Comparison of ENCODE assay signal across 12 cellular contexts in the genomic region with DNA sequence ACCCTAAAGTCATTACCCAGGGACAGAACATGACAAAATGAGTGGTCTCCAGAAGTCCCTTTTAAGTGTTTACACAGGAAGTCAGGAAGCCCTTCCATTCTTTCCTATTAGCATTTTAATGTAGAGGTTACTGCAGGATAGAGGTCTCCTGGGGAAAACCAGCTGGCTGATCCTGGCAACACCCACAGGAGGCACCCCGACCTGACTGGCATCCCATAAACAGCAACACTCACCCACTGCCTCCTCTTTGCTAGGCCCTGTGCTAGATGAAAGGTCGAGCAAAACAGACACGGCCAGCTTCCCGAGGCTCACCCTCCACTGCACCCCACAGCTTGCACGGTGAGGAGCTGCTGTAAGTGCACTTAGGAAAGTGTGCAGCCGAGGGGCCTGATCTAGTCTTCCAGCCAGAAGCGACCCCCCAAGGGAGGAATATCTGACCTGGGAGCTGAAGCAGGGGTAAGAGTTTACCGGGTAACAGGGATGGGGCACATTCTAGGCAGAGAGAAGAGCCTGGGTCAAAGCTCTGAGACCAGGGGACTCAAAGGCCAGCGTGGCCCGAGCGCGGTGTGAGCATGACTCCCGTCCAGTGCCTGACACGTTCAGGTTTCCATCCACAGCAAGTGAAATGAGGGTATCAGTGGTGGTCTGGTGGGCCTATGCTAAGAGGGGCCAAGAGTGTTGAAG. TPM values are rescaled to one million over a fixed set of nuclear protein-coding genes. Genes with fewer than 3 reads are reported as not detected.
DNase-seq lines count a peak whose midpoint lies in the region; ATAC-seq, FAIRE-seq and TF ChIP-seq lines count a peak whose summit lies in the region.
"Had no signal": no experiment of that assay in that cellular context is flagged by ENCODE, and none has a peak within 500 bp of the region (broad histone marks: within the 10 kb centered on the region; RNA-seq: fewer than 3 reads in every experiment).

No MANE protein-coding gene starts in this region.

- TF ChIP-seq RAD21 in K562 (CRISPR knock-in tag; conservative IDR thresholded peaks at IDR 0.05 in 1 of 2, IDR thresholded peaks at IDR 0.05 in 1 of 2), result no peak

- H3K27me3 ChIP-seq in K562 (ENCODE audit: control insufficient read depth in 2 of 2, insufficient read depth in 2 of 2, low read length in 2 of 2) (no peaks in the 10 kb centered on the region), transverse colon (no peaks in the 10 kb centered on the region)
- H3K27me3 ChIP-seq: right lobe of liver, vagina had no signal

- no peaks in the 10 kb centered on the region for H3K9me1 ChIP-seq in K562 (ENCODE audit: control insufficient read depth, insufficient read depth, low read length)

- DNase-seq in DMS153 treated with DMSO at 0.1 percent for 48 hours (lab: John Stamatoyannopoulos, UW; ENCODE audit: unreplicated experiment), result peak; percentile 18
- DNase-seq in NCI-H2029 (lab: John Stamatoyannopoulos, UW), result peak; percentile 36
- DNase-seq in K562 (ENCODE audit: extremely low read depth in 1 of 4, low spot score in 3 of 4), result no peak
- no peak for DNase-seq in G401 (ENCODE audit: low spot score)
- no peak for DNase-seq in transverse colon
- DNase-seq in GF-D8 (lab: John Stamatoyannopoulos, UW), result no peak
- DNase-seq: NCI-H1694, right lobe of liver had no signal

- H3K4me1 Mint-ChIP-seq in nephron, result peaks cover 14% of the 10 kb centered on the region

- H3K4me3 Mint-ChIP-seq in nephron, result no peak overlapping the region

- 83% methylated on average over 14 of the region's 14 CpGs for WGBS in K562 (ENCODE audit: insufficient coverage, low coverage, missing lambda C conversion rate)
- WGBS in transverse colon (ENCODE audit: low coverage in 1 of 2), 2 donors, result 75% methylated on average over 13 of the region's 14 CpGs; no CpG with 5 or more reads in 1 of the 2 donors

- no TSS peak for BruUV-seq in K562 (replicated peaks; lab: Mats Ljungman, UMichigan)

- H3K9me3 ChIP-seq in K562 (replicated peaks; ENCODE audit: control insufficient read depth, insufficient read depth, low read depth, low read length) (no peaks in the 10 kb centered on the region), transverse colon (no peaks in the 10 kb centered on the region)
- H3K9me3 ChIP-seq: right lobe of liver, vagina had no signal

- H3K36me3 ChIP-seq in K562 (ENCODE audit: control insufficient read depth, insufficient read depth, low read length) (peaks cover 44% of the 10 kb centered on the region), transverse colon (peaks cover 0 to 11% (median 5%) of the 10 kb centered on the region in 4 donors)

- H3K4me1 ChIP-seq in K562 (replicated peaks in 1 of 2; ENCODE audit: control insufficient read depth in 2 of 2, insufficient read depth in 2 of 2, low read length in 2 of 2) (peaks cover 0 to 30% of the 10 kb centered on the region in 2 experiments; a peak in 3 of 5 replicates), transverse colon (peaks cover 0 to 21% (median 9%) of the 10 kb centered on the region in 4 donors)

- ATAC-seq in K562, result no peak

- H3K4me3 ChIP-seq in K562, result no peak overlapping the region
- no peak overlapping the region for H3K4me3 ChIP-seq in transverse colon
- H3K4me3 ChIP-seq: right lobe of liver, vagina had no signal

- intact Hi-C loops in K562 (cut with micrococcal nuclease) (loop anchor here (2.0 kb wide), 3 partner anchors 75 to 423 kb away; partner anchors contain the start of gene TFCP2), transverse colon (cut with DNase I; ENCODE audit: low total_unique reads) (no loop called here)

- in situ Hi-C loops in K562 (cut with MboI) (no loop called here), G401 (cut with HindIII; ENCODE audit: low sequenced_read_pairs) (no loop called here), transverse colon (cut with MboI; ENCODE audit: low pct_ligation_motif_present in 1 of 4, low pct_unique_long_range_greater_than_20kb in 1 of 4, low sequenced_read_pairs in 3 of 4) (no loop called here)

- TF ChIP-seq EP300 in K562 (IDR thresholded peaks at IDR 0.05; ENCODE audit: low read length) (no peak), transverse colon (IDR thresholded peaks at IDR 0.05; ENCODE audit: low read depth) (no peak)

- TF ChIP-seq POLR2A in K562 (conservative IDR thresholded peaks at IDR 0.05), result no peak
- no peak for TF ChIP-seq POLR2A in transverse colon (IDR thresholded peaks at IDR 0.05)

- no peak overlapping the region; the same call in 1 of the 2 replicates for H3K4me2 ChIP-seq in K562 (ENCODE audit: insufficient read depth, low read length)

- POLR2A ChIA-PET in K562 (lab: Yijun Ruan, JAX), result no interaction called here

- H3K27ac ChIP-seq in K562 (ENCODE audit: extremely low read depth, low read depth, low read length), result peak overlapping the region; percentile 76
- no peak overlapping the region for H3K27ac ChIP-seq in transverse colon
- H3K27ac ChIP-seq: right lobe of liver, vagina had no signal

- no peak overlapping the region for H2AFZ ChIP-seq in K562 (ENCODE audit: low read depth, low read length)

- peak overlapping the region; percentile 26 to 77 (median 36) for H3K27ac Mint-ChIP-seq in nephron

- peaks cover 18% of the 10 kb centered on the region for H3K36me3 Mint-ChIP-seq in nephron (ENCODE audit: low read depth)

- no peak for TF ChIP-seq CTCF in K562 (IDR thresholded peaks at IDR 0.05 in 2 of 3, conservative IDR thresholded peaks at IDR 0.05 in 1 of 3; ENCODE audit: insufficient read depth in 2 of 3, low read depth in 1 of 3, low read length in 3 of 3)
- no peak for TF ChIP-seq CTCF in nephron (IDR thresholded peaks at IDR 0.05; ENCODE audit: unreplicated experiment in 3 of 3)
- no peak for TF ChIP-seq CTCF in transverse colon (IDR thresholded peaks at IDR 0.05)

- H3K9me3 Mint-ChIP-seq in nephron, result no peaks in the 10 kb centered on the region
- H3K9me3 Mint-ChIP-seq: activated naive CD4-positive, alpha-beta T cell treated with anti-CD3 and anti-CD28 coated beads, Interleukin-2, amount 50 U/mL, for 72 hours had no signal

- H3K9ac ChIP-seq in K562 (ENCODE audit: insufficient read depth in 1 of 2, low read depth in 2 of 2, low read length in 2 of 2), result peak overlapping the region; percentile 6 to 44; a peak in 1 of 4 replicates

- H3K79me2 ChIP-seq in K562 (ENCODE audit: control insufficient read depth, insufficient read depth, low read length), result peaks cover 7% of the 10 kb centered on the region; the same call in 1 of the 3 replicates

- FAIRE-seq in K562 (lab: Jason Lieb, UNC), result no peak
- FAIRE-seq: GM18507 had no signal

- CTCF ChIA-PET in K562 (lab: Yijun Ruan, JAX; ENCODE audit: low intra/inter-chr PET ratio), result interaction anchor here (0.8 kb wide), 1 partner anchor 200 kb away, joined by 4 read pairs; the partner anchor contains the start of gene LETMD1

- H3K27me3 Mint-ChIP-seq in nephron (ENCODE audit: low read depth), result no peaks in the 10 kb centered on the region

- H4K20me1 ChIP-seq in K562 (replicated peaks; ENCODE audit: control insufficient read depth, insufficient read depth, low read length), result no peaks in the 10 kb centered on the region

RNA-seq across cellular contexts. Expression of gene DAZAP2, which starts 9.0 kb away (rescaled TPM):
- total RNA-seq in K562 (2011; cell fraction: chromatin; rRNA removed; ENCODE audit: low replicate concordance), result 65.3 and 70.8 TPM in 2 replicates
- 50.3 and 56.7 TPM in 2 replicates for total RNA-seq in K562 (2011; cell fraction: nucleolus; rRNA removed)
- total RNA-seq in K562 (2011; cell fraction: nucleoplasm; rRNA removed), result 71.7 and 79.8 TPM in 2 replicates
- total RNA-seq in K562 (2014; rRNA removed), result 111 and 116 TPM in 2 replicates
- total RNA-seq in K562 (2014; rRNA removed; fragmentation: Illumina TruSeq; extraction: Trizol), result 144 and 149 TPM in 2 replicates
- total RNA-seq in K562 (2015; rRNA removed; fragmentation: Illumina TruSeq; extraction: Trizol), result 194 and 195 TPM in 2 replicates
- total RNA-seq in K562 (2021), result 129 and 132 TPM in 2 replicates
- polyA plus RNA-seq in K562 (2011; rRNA removed), result 329 and 342 TPM in 2 replicates
- polyA plus RNA-seq in K562 (2011; cell fraction: cytosol; rRNA removed), result 426 and 578 TPM in 2 replicates
- 135 and 184 TPM in 2 replicates for polyA plus RNA-seq in K562 (2011; cell fraction: nucleus; rRNA removed)
- 215 and 432 TPM in 2 replicates for polyA plus RNA-seq in K562 (2012)
- polyA plus RNA-seq in K562 (2014; fragmentation: Illumina TruSeq; extraction: Trizol), result 276 and 289 TPM in 2 replicates
- polyA plus RNA-seq in K562 (2014; fragmentation: Nextera tagmentation; extraction: Ambion mirVana), result 100 to 1,000 TPM; 364 to 668 TPM
- 227 and 282 TPM in 2 replicates for polyA plus RNA-seq in K562 (2014; rRNA removed)
- polyA minus RNA-seq in K562 (2011; rRNA and poly(A)+ RNA removed), result 188 and 248 TPM in 2 replicates
- polyA minus RNA-seq in K562 (2011; cell fraction: cytosol; rRNA and poly(A)+ RNA removed), result 112 and 122 TPM in 2 replicates
- polyA minus RNA-seq in K562 (2011; cell fraction: nucleus; rRNA and poly(A)+ RNA removed), result 28.7 and 52.4 TPM in 2 replicates
- total RNA-seq in G401 (2014; rRNA removed; shearing (Covaris generic)), result 88.8 and 94.2 TPM in 2 replicates
- 100 to 1,000 TPM; 106 to 429 (median 233) TPM for total RNA-seq in transverse colon

RNA-seq across cellular contexts. Expression of gene SMAGP, which starts 22.6 kb away (rescaled TPM):
- 33.1 and 42.1 TPM in 2 replicates for total RNA-seq in K562 (2011; cell fraction: chromatin; rRNA removed; ENCODE audit: low replicate concordance)
- total RNA-seq in K562 (2011; cell fraction: nucleolus; rRNA removed), result 28.7 and 34.4 TPM in 2 replicates
- total RNA-seq in K562 (2011; cell fraction: nucleoplasm; rRNA removed), result 43.1 and 65.2 TPM in 2 replicates
- 23.1 and 26.4 TPM in 2 replicates for total RNA-seq in K562 (2014; rRNA removed)
- 26.5 and 31.6 TPM in 2 replicates for total RNA-seq in K562 (2014; rRNA removed; fragmentation: Illumina TruSeq; extraction: Trizol)
- total RNA-seq in K562 (2015; rRNA removed; fragmentation: Illumina TruSeq; extraction: Trizol), result 24.9 and 25.3 TPM in 2 replicates
- total RNA-seq in K562 (2021), result 29.7 and 35.9 TPM in 2 replicates
- 52.2 and 62.3 TPM in 2 replicates for polyA plus RNA-seq in K562 (2011; rRNA removed)
- polyA plus RNA-seq in K562 (2011; cell fraction: cytosol; rRNA removed), result 47.6 and 61.5 TPM in 2 replicates
- polyA plus RNA-seq in K562 (2011; cell fraction: nucleus; rRNA removed), result 38.6 and 59.2 TPM in 2 replicates
- polyA plus RNA-seq in K562 (2012), result 40.6 and 110 TPM in 2 replicates
- 45.9 and 53.9 TPM in 2 replicates for polyA plus RNA-seq in K562 (2014; fragmentation: Illumina TruSeq; extraction: Trizol)
- polyA plus RNA-seq in K562 (2014; fragmentation: Nextera tagmentation; extraction: Ambion mirVana), result 10 to 100 TPM; 26.0 to 29.9 TPM
- polyA plus RNA-seq in K562 (2014; rRNA removed), result 33.6 and 35.3 TPM in 2 replicates
- polyA minus RNA-seq in K562 (2011; rRNA and poly(A)+ RNA removed), result 31.6 and 53.7 TPM in 2 replicates
- 14.2 and 22.0 TPM in 2 replicates for polyA minus RNA-seq in K562 (2011; cell fraction: cytosol; rRNA and poly(A)+ RNA removed)
- polyA minus RNA-seq in K562 (2011; cell fraction: nucleus; rRNA and poly(A)+ RNA removed), result 10.8 and 13.6 TPM in 2 replicates
- total RNA-seq in G401 (2014; rRNA removed; shearing (Covaris generic)), result 2.7 and 7.5 TPM in 2 replicates
- 100 to 1,000 TPM in 2 of 4 donors, 10 to 100 TPM in 2; 29.5 to 144 (median 104) TPM for total RNA-seq in transverse colon

RNA-seq across cellular contexts. Expression of gene POU6F1, which starts 29.8 kb away (rescaled TPM):
- total RNA-seq in K562 (2011; cell fraction: chromatin; rRNA removed; ENCODE audit: low replicate concordance), result 8.6 and 29.6 TPM in 2 replicates
- total RNA-seq in K562 (2011; cell fraction: nucleolus; rRNA removed), result 5.3 and 7.0 TPM in 2 replicates
- 13.7 and 24.2 TPM in 2 replicates for total RNA-seq in K562 (2011; cell fraction: nucleoplasm; rRNA removed)
- total RNA-seq in K562 (2014; rRNA removed) (0.36 and 1.3 TPM in 2 replicates), K562 (2014; rRNA removed; fragmentation: Illumina TruSeq; extraction: Trizol) (1.4 and 2.0 TPM in 2 replicates), K562 (2015; rRNA removed; fragmentation: Illumina TruSeq; extraction: Trizol) (0.98 and 1.1 TPM in 2 replicates), K562 (2021) (3.3 and 4.0 TPM in 2 replicates), transverse colon (1 to 10 TPM; 3.7 to 6.5 (median 6.1) TPM)
- polyA plus RNA-seq in K562 (2011; rRNA removed) (3.0 and 3.4 TPM in 2 replicates), K562 (2014; fragmentation: Illumina TruSeq; extraction: Trizol) (1.1 and 1.4 TPM in 2 replicates), K562 (2014; fragmentation: Nextera tagmentation; extraction: Ambion mirVana) (under 1 TPM; 0.14 to 0.25 TPM), K562 (2014; rRNA removed) (0.78 and 1.4 TPM in 2 replicates)
- polyA plus RNA-seq in K562 (2011; cell fraction: cytosol; rRNA removed), result 1.2 and 1.3 TPM in 2 replicates
- polyA plus RNA-seq in K562 (2011; cell fraction: nucleus; rRNA removed), result 7.9 and 10.0 TPM in 2 replicates
- polyA plus RNA-seq in K562 (2012), result 0.89 and 5.9 TPM in 2 replicates
- polyA minus RNA-seq in K562 (2011; rRNA and poly(A)+ RNA removed), result 1.5 and 1.6 TPM in 2 replicates
- polyA minus RNA-seq in K562 (2011; cell fraction: cytosol; rRNA and poly(A)+ RNA removed), result 2.1 and 2.3 TPM in 2 replicates
- 2.3 and 3.6 TPM in 2 replicates for polyA minus RNA-seq in K562 (2011; cell fraction: nucleus; rRNA and poly(A)+ RNA removed)
- 0.98 and 4.1 TPM in 2 replicates for total RNA-seq in G401 (2014; rRNA removed; shearing (Covaris generic))

Comparison
In these comparisons a context has a peak if more than half of its experiments do, and no peak if none do; other contexts are left out.
1. DNase-seq: peak in DMS153 treated with DMSO at 0.1 percent for 48 hours (single experiment) and NCI-H2029 (single experiment); none in K562 (0 of 4), G401 (single experiment), transverse colon (single experiment) and GF-D8 (single experiment).